ENCODE assay signal across 24 cellular contexts in genomic region chr12:1702708-1703107, GRCh38.
"Had no signal": no experiment of that assay in that cellular context is flagged by ENCODE, and none has a peak within 500 bp of the region (broad histone marks: within the 10 kb centered on the region; RNA-seq: fewer than 3 reads in every experiment).

No MANE protein-coding gene starts in this region.

- H3K36me3 Mint-ChIP-seq: naive B cell had no signal

- H3K4me3 ChIP-seq: ascending aorta, left ventricle myocardium inferior, mucosa of descending colon, ovary, right lobe of liver, stomach, testis had no signal

- H3K4me3 Mint-ChIP-seq: dendritic cell treated with granulocyte-macrophage colony-stimulating factor and Interleukin-4, amounts not matched to agents 40 ng/mL and 50 ng/mL, for 4 days; naive B cell; stimulated activated effector memory CD8-positive, alpha-beta T cell treated with anti-CD3 and anti-CD28 coated beads, Interleukin-12 subunit alpha, Interleukin-12 subunit beta, amount 100 ng/mL, for 72 hours; type B pancreatic cell had no signal

- H3K4me1 ChIP-seq: testis had no signal

- H3K27ac Mint-ChIP-seq: stimulated activated effector memory CD8-positive, alpha-beta T cell treated with anti-CD3 and anti-CD28 coated beads, Interleukin-12 subunit alpha, Interleukin-12 subunit beta, amount 100 ng/mL, for 72 hours; type B pancreatic cell had no signal

- FAIRE-seq: kidney had no signal

- H3K27ac ChIP-seq: ascending aorta, left ventricle myocardium inferior, ovary, right lobe of liver, stomach, testis, WERI-Rb-1 had no signal

- H3K9me3 Mint-ChIP-seq: dendritic cell treated with granulocyte-macrophage colony-stimulating factor and Interleukin-4, amounts not matched to agents 40 ng/mL and 50 ng/mL, for 4 days; stimulated activated effector memory CD8-positive, alpha-beta T cell treated with anti-CD3 and anti-CD28 coated beads, Interleukin-12 subunit alpha, Interleukin-12 subunit beta, amount 100 ng/mL, for 72 hours had no signal

- DNase-seq: activated CD4-positive, alpha-beta T cell treated with anti-CD3 and anti-CD28 coated beads for 1 hour; activated CD8-positive, alpha-beta memory T cell treated with anti-CD3 and anti-CD28 coated beads for 24 hours; activated CD8-positive, alpha-beta memory T cell treated with anti-CD3 and anti-CD28 coated beads, Interleukin-2, amount 50 U/mL, for 48 hours; activated effector memory CD4-positive, alpha-beta T cell treated with Interleukin-2 at 50 U/mL for 16 hours; activated naive CD4-positive, alpha-beta T cell treated with anti-CD3 and anti-CD28 coated beads, Interleukin-2, amount 50 U/mL, for 16 hours; activated T-cell treated with anti-CD3 and anti-CD28 coated beads, Interleukin-2, amount 50 U/mL, for 48 hours; effector memory CD4-positive, alpha-beta T cell; foreskin melanocyte; hypothalamus; kidney; left ventricle myocardium inferior; mucosa of descending colon; naive B cell; ovary; right lobe of liver; stimulated activated CD4-positive, alpha-beta T cell treated with anti-CD3 and anti-CD28 coated beads, Interleukin-4, amount 100 ng/mL, for 24 hours; stomach; T-helper 2 cell; testis; WERI-Rb-1 had no signal

- ATAC-seq: mucosa of descending colon; stimulated activated effector memory CD8-positive, alpha-beta T cell treated with anti-CD3 and anti-CD28 coated beads, Interleukin-12 subunit alpha, Interleukin-12 subunit beta, amount 100 ng/mL, for 72 hours had no signal

- H3K9me3 ChIP-seq: ascending aorta, left ventricle myocardium inferior, mucosa of descending colon, ovary, right lobe of liver, stomach, testis had no signal

- H3K27me3 Mint-ChIP-seq: dendritic cell treated with granulocyte-macrophage colony-stimulating factor and Interleukin-4, amounts not matched to agents 40 ng/mL and 50 ng/mL, for 4 days; naive B cell; type B pancreatic cell had no signal

- H3K36me3 ChIP-seq: ascending aorta, left ventricle myocardium inferior, ovary, right lobe of liver, stomach had no signal

- H3K27me3 ChIP-seq: ascending aorta, ovary, right lobe of liver, stomach, testis had no signal
